In the genomic region with DNA sequence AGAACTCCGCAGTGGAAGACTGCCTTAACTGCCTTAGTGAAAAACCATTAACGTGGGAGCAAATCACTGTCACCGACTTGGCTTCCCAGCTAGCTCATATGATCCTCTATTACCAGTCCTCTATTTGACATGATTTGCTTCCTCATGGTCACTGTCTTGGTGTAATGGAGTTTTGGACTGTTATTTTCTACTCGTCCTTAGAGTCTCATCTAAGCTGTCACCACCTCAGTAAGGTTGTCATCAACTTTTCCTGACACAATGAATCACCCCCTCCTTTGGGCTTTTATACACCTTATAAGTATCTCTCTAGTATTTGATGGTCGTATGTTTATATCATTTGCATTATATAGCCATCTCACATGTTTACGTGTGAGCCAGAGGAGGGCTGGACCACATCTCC, we compare ENCODE assay signal across 16 cellular contexts.
"Had no signal": no experiment of that assay in that cellular context is flagged by ENCODE, and none has a peak within 500 bp of the region (broad histone marks: within the 10 kb centered on the region; RNA-seq: fewer than 3 reads in every experiment).

No MANE protein-coding gene starts in this region.

- H3K27me3 Mint-ChIP-seq: activated naive CD4-positive, alpha-beta T cell treated with anti-CD3 and anti-CD28 coated beads, Interleukin-2, amount 10 ng/mL, durations not matched to agents 7 days and 5 days had no signal

- ATAC-seq: activated CD4-positive, alpha-beta T cell treated with anti-CD3 and anti-CD28 coated beads for 36 hours; activated T-helper 17 cell treated with anti-CD3 and anti-CD28 coated beads, Interleukin-2, amount 50 U/mL, for 72 hours; T-helper 17 cell had no signal

- H3K4me1 Mint-ChIP-seq: activated CD4-positive, alpha-beta memory T cell treated with anti-CD3 and anti-CD28 coated beads, Interleukin-2, amount 10 ng/mL, durations not matched to agents 7 days and 5 days; activated CD4-positive, alpha-beta T cell treated with anti-CD3 and anti-CD28 coated beads for 36 hours; activated naive CD4-positive, alpha-beta T cell treated with anti-CD3 and anti-CD28 coated beads, Interleukin-2, amount 10 ng/mL, durations not matched to agents 7 days and 5 days; activated naive CD8-positive, alpha-beta T cell treated with anti-CD3 and anti-CD28 coated beads for 36 hours; activated T-helper 17 cell treated with anti-CD3 and anti-CD28 coated beads, Interleukin-2, amount 50 U/mL, for 72 hours; T-helper 17 cell had no signal

- H3K36me3 Mint-ChIP-seq: activated naive CD4-positive, alpha-beta T cell treated with anti-CD3 and anti-CD28 coated beads, Interleukin-2, amount 10 ng/mL, durations not matched to agents 7 days and 5 days; activated naive CD8-positive, alpha-beta T cell treated with anti-CD3 and anti-CD28 coated beads for 36 hours had no signal

- DNase-seq: activated CD4-positive, alpha-beta memory T cell treated with anti-CD3 and anti-CD28 coated beads, Interleukin-2, amount 10 ng/mL, durations not matched to agents 7 days and 5 days; activated CD4-positive, alpha-beta T cell treated with anti-CD3 and anti-CD28 coated beads for 36 hours; activated CD4-positive, alpha-beta T cell treated with anti-CD3 and anti-CD28 coated beads, Interleukin-2, amount 50 U/mL, for 1 hour; activated CD4-positive, CD25-positive, alpha-beta regulatory T cell; activated gamma-delta T cell; activated naive CD4-positive, alpha-beta T cell treated with anti-CD3 and anti-CD28 coated beads, Interleukin-2, amount 10 ng/mL, durations not matched to agents 7 days and 5 days; activated naive CD8-positive, alpha-beta T cell treated with anti-CD3 and anti-CD28 coated beads for 36 hours; activated T-cell treated with anti-CD3 and anti-CD28 coated beads for 4 hours; activated T-cell treated with anti-CD3 and anti-CD28 coated beads, Interleukin-2, amount 50 U/mL, for 48 hours; MM.1S; NCI-H2227 treated with DMSO at 0.1 percent for 48 hours; NK-92 treated with Interleukin-12 subunit alpha and Interleukin-12 subunit beta, amount 100 ng/mL, for 24 hours; SIG-M5; T-helper 17 cell; T-helper 9 cell had no signal

- H3K9me3 Mint-ChIP-seq: activated CD4-positive, alpha-beta memory T cell treated with anti-CD3 and anti-CD28 coated beads, Interleukin-2, amount 10 ng/mL, durations not matched to agents 7 days and 5 days; activated naive CD4-positive, alpha-beta T cell treated with anti-CD3 and anti-CD28 coated beads, Interleukin-2, amount 10 ng/mL, durations not matched to agents 7 days and 5 days; activated naive CD8-positive, alpha-beta T cell treated with anti-CD3 and anti-CD28 coated beads for 36 hours; activated T-helper 17 cell treated with anti-CD3 and anti-CD28 coated beads, Interleukin-2, amount 50 U/mL, for 72 hours had no signal

- H3K27ac Mint-ChIP-seq: activated CD4-positive, alpha-beta memory T cell treated with anti-CD3 and anti-CD28 coated beads, Interleukin-2, amount 10 ng/mL, durations not matched to agents 7 days and 5 days; activated CD4-positive, alpha-beta T cell treated with anti-CD3 and anti-CD28 coated beads for 36 hours; activated naive CD4-positive, alpha-beta T cell treated with anti-CD3 and anti-CD28 coated beads, Interleukin-2, amount 10 ng/mL, durations not matched to agents 7 days and 5 days; activated naive CD8-positive, alpha-beta T cell treated with anti-CD3 and anti-CD28 coated beads for 36 hours; activated T-helper 17 cell treated with anti-CD3 and anti-CD28 coated beads, Interleukin-2, amount 50 U/mL, for 72 hours; T-helper 17 cell had no signal

- H3K4me3 Mint-ChIP-seq: activated CD4-positive, alpha-beta memory T cell treated with anti-CD3 and anti-CD28 coated beads, Interleukin-2, amount 10 ng/mL, durations not matched to agents 7 days and 5 days; activated CD4-positive, alpha-beta T cell treated with anti-CD3 and anti-CD28 coated beads for 36 hours; activated naive CD4-positive, alpha-beta T cell treated with anti-CD3 and anti-CD28 coated beads, Interleukin-2, amount 10 ng/mL, durations not matched to agents 7 days and 5 days; activated naive CD8-positive, alpha-beta T cell treated with anti-CD3 and anti-CD28 coated beads for 36 hours; activated T-helper 17 cell treated with anti-CD3 and anti-CD28 coated beads, Interleukin-2, amount 50 U/mL, for 72 hours; T-helper 17 cell had no signal
